Comparison of ENCODE assay signal across 8 cellular contexts in the genomic region with DNA sequence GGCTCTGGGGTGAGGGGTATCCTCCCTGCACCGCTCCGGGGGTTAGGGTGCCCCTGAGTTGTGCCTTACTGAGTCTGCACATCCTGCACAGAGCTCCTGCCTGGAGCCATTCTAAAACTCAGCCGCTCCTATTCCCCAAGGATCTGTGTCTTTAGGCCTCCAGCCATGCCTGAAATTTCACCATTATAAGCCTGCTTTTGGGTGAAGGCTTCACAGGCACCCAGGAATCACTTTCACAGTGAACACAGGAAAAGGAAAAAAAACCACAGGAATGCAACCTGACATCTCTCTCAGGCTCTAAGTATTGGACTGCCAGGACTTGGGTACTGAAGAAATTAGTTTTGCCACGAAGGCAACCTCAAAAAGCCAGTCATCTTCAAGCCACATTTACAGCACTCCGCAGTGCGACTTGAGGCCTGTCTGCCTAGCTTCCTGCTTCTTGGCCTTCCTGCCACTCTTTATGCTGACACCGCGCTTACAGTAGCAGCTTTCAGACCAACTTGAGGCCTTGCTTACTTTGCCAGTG. TPM values are rescaled to one million over a fixed set of nuclear protein-coding genes. Genes with fewer than 3 reads are reported as not detected.
DNase-seq lines count a peak whose midpoint lies in the region; ATAC-seq, FAIRE-seq and TF ChIP-seq lines count a peak whose summit lies in the region.

No MANE protein-coding gene starts in this region.

- no peak overlapping the region for H3K4me3 Mint-ChIP-seq in endothelial cell (ENCODE audit: unreplicated experiment)

- DNase-seq in GM12892 (ENCODE audit: insufficient read length) (no peak), endothelial cell (ENCODE audit: low spot score) (no peak), retinal pigment epithelial cell (ENCODE audit: low read depth) (peak; percentile 84), NCI-H446 (lab: John Stamatoyannopoulos, UW) (no peak)
- peak; percentile 52 for DNase-seq in activated CD4-positive, alpha-beta T cell treated with anti-CD3 and anti-CD28 coated beads, Interleukin-2, amount 50 U/mL, for 1 hour

- FAIRE-seq in GM12892 (lab: Jason Lieb, UNC) = peak; percentile 5

- H3K4me3 ChIP-seq in retinal pigment epithelial cell (ENCODE audit: low read length) = no peak overlapping the region

- TF ChIP-seq POLR2A in GM12892 (IDR thresholded peaks at IDR 0.05; ENCODE audit: low read depth, low read length) = no peak

- H3K36me3 Mint-ChIP-seq in endothelial cell (ENCODE audit: low read depth, unreplicated experiment) = peaks cover 4% of the 10 kb centered on the region

- peak overlapping the region; percentile 46 for H3K27ac Mint-ChIP-seq in endothelial cell (ENCODE audit: unreplicated experiment)

- no peak for TF ChIP-seq CTCF in endothelial cell (IDR thresholded peaks at IDR 0.05; ENCODE audit: unreplicated experiment)
- no peak for TF ChIP-seq CTCF in retinal pigment epithelial cell (conservative IDR thresholded peaks at IDR 0.05; ENCODE audit: low read depth, low read length)

- peaks cover 34% of the 10 kb centered on the region for H3K4me1 Mint-ChIP-seq in endothelial cell (ENCODE audit: unreplicated experiment)

- H3K27me3 Mint-ChIP-seq in endothelial cell (ENCODE audit: unreplicated experiment) = peaks cover 2% of the 10 kb centered on the region

- H3K9me3 Mint-ChIP-seq in endothelial cell (ENCODE audit: unreplicated experiment) = no peaks in the 10 kb centered on the region

- ATAC-seq in HG03442 (IDR thresholded peaks at IDR 0.05; ENCODE audit: unreplicated experiment) (peak; percentile 73), GM19035 (IDR thresholded peaks at IDR 0.05; ENCODE audit: unreplicated experiment) (no peak), HG03378 (IDR thresholded peaks at IDR 0.05; ENCODE audit: unreplicated experiment) (no peak)

RNA-seq across cellular contexts. Expression of a gene that starts 30.9 kb away (rescaled TPM):
- polyA plus RNA-seq in GM12892 (2012; ENCODE audit: missing spikeins) = 11.7 TPM
- 22.5 TPM for total RNA-seq in endothelial cell (ENCODE audit: unreplicated experiment)

Comparison
In these comparisons a context has a peak if more than half of its experiments do, and no peak if none do; other contexts are left out.
1. DNase-seq: peak in activated CD4-positive, alpha-beta T cell treated with anti-CD3 and anti-CD28 coated beads, Interleukin-2, amount 50 U/mL, for 1 hour (single experiment) and retinal pigment epithelial cell (single experiment); none in GM12892 (single experiment), endothelial cell (single experiment) and NCI-H446 (0 of 2).